ENCODE assay signal across 9 cellular contexts in the genomic region with DNA sequence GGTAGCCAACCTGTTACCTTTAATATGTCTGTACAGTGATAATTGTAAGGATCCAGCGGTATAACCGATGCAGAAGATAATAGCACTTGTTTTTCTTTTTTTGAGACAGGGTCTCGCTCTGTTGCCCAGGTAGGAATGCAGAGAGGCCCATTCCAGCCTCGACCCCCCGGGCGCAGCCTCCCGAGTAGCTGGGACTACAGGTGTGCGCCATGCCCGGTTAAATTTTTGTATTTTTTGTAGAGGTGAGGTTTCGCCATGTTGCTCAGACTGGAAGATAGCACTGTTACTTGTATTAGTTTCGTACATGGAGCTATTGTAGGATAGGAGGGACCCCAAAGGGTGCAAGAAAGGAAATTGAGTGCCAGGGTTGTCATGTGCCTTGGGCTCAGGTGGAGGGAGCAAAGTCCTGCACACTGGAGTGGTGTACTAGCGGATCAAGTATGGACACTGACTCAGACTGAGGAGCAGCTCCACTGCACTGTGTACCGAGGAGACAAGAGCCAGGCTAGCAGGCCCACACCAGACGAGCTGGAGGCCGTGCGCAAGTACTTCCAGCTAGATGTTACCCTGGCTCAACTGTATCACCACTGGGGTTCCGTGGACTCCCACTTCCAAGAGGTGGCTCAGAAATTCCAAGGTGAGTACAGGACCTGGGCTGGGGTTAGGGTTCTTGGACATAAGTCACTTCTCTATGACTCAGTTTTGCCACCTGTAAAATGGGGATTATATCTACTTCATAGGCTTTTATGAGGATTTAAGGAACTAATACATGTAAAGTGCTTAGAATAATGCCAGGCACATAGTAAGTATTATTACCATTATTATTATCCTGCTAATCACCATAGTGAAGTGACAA. TPM values are rescaled to one million over a fixed set of nuclear protein-coding genes. Genes with fewer than 3 reads are reported as not detected.
DNase-seq lines count a peak whose midpoint lies in the region; ATAC-seq, FAIRE-seq and TF ChIP-seq lines count a peak whose summit lies in the region.
"Had no signal": no experiment of that assay in that cellular context is flagged by ENCODE, and none has a peak within 500 bp of the region (broad histone marks: within the 10 kb centered on the region; RNA-seq: fewer than 3 reads in every experiment).

No MANE protein-coding gene starts in this region.

- peak overlapping the region; percentile 90 for H3K4me3 ChIP-seq in GM12875 (ENCODE audit: low read depth, low read length)
- H3K4me3 ChIP-seq in endodermal cell (ENCODE audit: low read length), result peak overlapping the region; percentile 97
- peak overlapping the region; percentile 64 for H3K4me3 ChIP-seq in neural progenitor cell

- peak overlapping the region; percentile 97 for H3K27ac Mint-ChIP-seq in endodermal cell
- peak overlapping the region; percentile 90 for H3K27ac Mint-ChIP-seq in neural progenitor cell

- H3K27ac ChIP-seq in endodermal cell (ENCODE audit: low read depth, low read length), result no peak overlapping the region
- H3K27ac ChIP-seq in neural progenitor cell, result no peak overlapping the region

- WGBS in endodermal cell (ENCODE audit: insufficient coverage in 1 of 2, insufficient read length in 1 of 2), 2 experiments, result 67 to 74% methylated on average over 8 to 17 of the region's 17 CpGs

- H3K9ac ChIP-seq in endodermal cell (ENCODE audit: extremely low read depth, low read length, poor library complexity, severe bottlenecking) (peak overlapping the region; percentile 69), neural progenitor cell (peak overlapping the region; percentile 18)

- peaks cover 16% of the 10 kb centered on the region for H3K79me2 ChIP-seq in neural progenitor cell (ENCODE audit: low read depth)

- H3K4me1 Mint-ChIP-seq in endodermal cell, result peaks cover 12% of the 10 kb centered on the region
- peaks cover 18% of the 10 kb centered on the region for H3K4me1 Mint-ChIP-seq in neural progenitor cell

- H3K4me2 ChIP-seq in neural progenitor cell, result peak overlapping the region; percentile 82

- peak; percentile 18 for DNase-seq in RCC 7860 (ENCODE audit: low spot score)
- no peak for DNase-seq in endodermal cell
- DNase-seq in neural progenitor cell (ENCODE audit: low spot score), result no peak
- no peak for DNase-seq in NCI-H345 treated with DMSO at 0.1 percent for 48 hours (lab: John Stamatoyannopoulos, UW; ENCODE audit: unreplicated experiment)
- DNase-seq in NOMO-1 treated with dmso at 0.1 percent for 144 hours (lab: John Stamatoyannopoulos, UW; ENCODE audit: unreplicated experiment), result no peak
- no peak for DNase-seq in NCI-H345 (lab: John Stamatoyannopoulos, UW)

- H3K36me3 ChIP-seq in endodermal cell (ENCODE audit: control insufficient read depth, insufficient read depth, low read length) (peaks cover 44% of the 10 kb centered on the region), neural progenitor cell (no peaks in the 10 kb centered on the region)

- FAIRE-seq in RCC 7860 (lab: Jason Lieb, UNC), result no peak
- FAIRE-seq: TTC549 had no signal

- H3K27me3 ChIP-seq in endodermal cell (ENCODE audit: control insufficient read depth, insufficient read depth, low read length, poor library complexity, severe bottlenecking), result no peaks in the 10 kb centered on the region
- H3K27me3 ChIP-seq in neural progenitor cell, result no peaks in the 10 kb centered on the region

- peaks cover 27% of the 10 kb centered on the region for H3F3A ChIP-seq in neural progenitor cell (ENCODE audit: low read depth)

- peaks cover 3% of the 10 kb centered on the region for H4K20me1 ChIP-seq in neural progenitor cell (ENCODE audit: low read depth)

- peak overlapping the region; percentile 88 for H2AFZ ChIP-seq in neural progenitor cell (replicated peaks)

- H3K9me3 ChIP-seq in endodermal cell (ENCODE audit: control insufficient read depth, low read length) (no peaks in the 10 kb centered on the region), neural progenitor cell (ENCODE audit: low read depth) (no peaks in the 10 kb centered on the region)

- no peaks in the 10 kb centered on the region for H3K27me3 Mint-ChIP-seq in endodermal cell (ENCODE audit: insufficient read depth)
- H3K27me3 Mint-ChIP-seq in neural progenitor cell (ENCODE audit: insufficient read depth, low read depth), result peaks cover 2% of the 10 kb centered on the region

- H3K36me3 Mint-ChIP-seq in endodermal cell (ENCODE audit: low read depth), result peaks cover 65% of the 10 kb centered on the region
- H3K36me3 Mint-ChIP-seq in neural progenitor cell, result peaks cover 31% of the 10 kb centered on the region

- peak overlapping the region; percentile 84 for H3K4me3 Mint-ChIP-seq in endodermal cell
- peak overlapping the region; percentile 96 for H3K4me3 Mint-ChIP-seq in neural progenitor cell

- TF ChIP-seq CTCF in GM12875 (IDR thresholded peaks at IDR 0.05; ENCODE audit: borderline replicate concordance, insufficient read depth, low read depth, low read length) (no peak), endodermal cell (conservative IDR thresholded peaks at IDR 0.05) (no peak), neural progenitor cell (IDR thresholded peaks at IDR 0.05) (no peak)

- no peak for ATAC-seq in HG03460 (IDR thresholded peaks at IDR 0.05; ENCODE audit: unreplicated experiment)

- H3K9me3 Mint-ChIP-seq in endodermal cell (no peaks in the 10 kb centered on the region), neural progenitor cell (no peaks in the 10 kb centered on the region)

- H3K4me1 ChIP-seq in endodermal cell (ENCODE audit: control insufficient read depth, insufficient read depth, low read length), result peaks cover 5% of the 10 kb centered on the region
- H3K4me1 ChIP-seq in neural progenitor cell, result peaks cover 4% of the 10 kb centered on the region

RNA-seq across cellular contexts. Expression of gene OGG1, which starts 1.0 kb away (rescaled TPM):
- total RNA-seq in endodermal cell, result 10 to 100 TPM; 28.6 to 34.0 TPM
- 26.9 TPM for polyA plus RNA-seq in endodermal cell (2013, experiment 1 of 2)
- 28.9 TPM for polyA plus RNA-seq in endodermal cell (2013, experiment 2 of 2)
- 15.8 and 33.8 TPM in 2 replicates for total RNA-seq in neural progenitor cell (ENCODE audit: low replicate concordance)

RNA-seq across cellular contexts. Expression of gene CAMK1, which starts 19.0 kb away (rescaled TPM):
- total RNA-seq in endodermal cell (10 to 100 TPM; 10.1 to 13.3 TPM), neural progenitor cell (ENCODE audit: low replicate concordance) (24.9 and 32.4 TPM in 2 replicates)
- polyA plus RNA-seq in endodermal cell (2013, experiment 1 of 2), result 13.6 TPM
- polyA plus RNA-seq in endodermal cell (2013, experiment 2 of 2), result 14.6 TPM

RNA-seq across cellular contexts. Expression of gene BRPF1, which starts 19.2 kb away (rescaled TPM):
- total RNA-seq in endodermal cell (10 to 100 TPM; 22.7 to 28.5 TPM), neural progenitor cell (ENCODE audit: low replicate concordance) (12.1 and 17.5 TPM in 2 replicates)
- 18.2 TPM for polyA plus RNA-seq in endodermal cell (2013, experiment 1 of 2)
- polyA plus RNA-seq in endodermal cell (2013, experiment 2 of 2), result 17.0 TPM

RNA-seq across cellular contexts. Expression of gene TADA3, which starts 41.5 kb away (rescaled TPM):
- 10 to 100 TPM; 52.4 to 62.0 TPM for total RNA-seq in endodermal cell
- polyA plus RNA-seq in endodermal cell (2013, experiment 1 of 2), result 84.8 TPM
- 74.3 TPM for polyA plus RNA-seq in endodermal cell (2013, experiment 2 of 2)
- 50.8 and 86.3 TPM in 2 replicates for total RNA-seq in neural progenitor cell (ENCODE audit: low replicate concordance)

RNA-seq across cellular contexts. Expression of gene ARPC4, which starts 42.1 kb away (rescaled TPM):
- 100 to 1,000 TPM; 150 to 153 TPM for total RNA-seq in endodermal cell
- polyA plus RNA-seq in endodermal cell (2013, experiment 1 of 2), result 114 TPM
- polyA plus RNA-seq in endodermal cell (2013, experiment 2 of 2), result 116 TPM
- 126 and 146 TPM in 2 replicates for total RNA-seq in neural progenitor cell (ENCODE audit: low replicate concordance)
